ENCODE assay signal across 15 cellular contexts in genomic region chr1:201359873-201360210, GRCh38. TPM values are rescaled to one million over a fixed set of nuclear protein-coding genes. Genes with fewer than 3 reads are reported as not detected.
DNase-seq lines count a peak whose midpoint lies in the region; ATAC-seq and TF ChIP-seq lines count a peak whose summit lies in the region.
"Had no signal": no experiment of that assay in that cellular context is flagged by ENCODE, and none has a peak within 500 bp of the region (broad histone marks: within the 10 kb centered on the region; RNA-seq: fewer than 3 reads in every experiment).

No MANE protein-coding gene starts in this region.

- H3K36me3 ChIP-seq in cardiac muscle cell: peaks cover 62% of the 10 kb centered on the region
- no peaks in the 10 kb centered on the region for H3K36me3 ChIP-seq in spleen

- no peak for DNase-seq in cardiac muscle cell (ENCODE audit: low read depth in 1 of 2, low spot score in 1 of 2)
- DNase-seq in Right ventricle myocardium inferior (ENCODE audit: missing footprints): no peak
- DNase-seq in natural killer cell treated with Interleukin-12 subunit alpha and Interleukin-12 subunit beta and Interleukin-15 and Interleukin-18, amount 100 ng/mL, for 72 hours (ENCODE audit: low spot score): no peak
- no peak for DNase-seq in natural killer cell
- DNase-seq in spleen: peak; percentile 55
- DNase-seq in HK-2 (ENCODE audit: unreplicated experiment): no peak
- no peak for DNase-seq in SHP77 treated with DMSO at 0.1 percent for 48 hours (lab: John Stamatoyannopoulos, UW)
- DNase-seq: DMS 273 treated with DMSO at 0.1 percent for 48 hours had no signal

- intact Hi-C loops in Right ventricle myocardium inferior (cut with DNase I) (loop anchor here (5.0 kb wide), 1 partner anchor 108 kb away; no protein-coding TSS in a partner anchor), natural killer cell (cut with micrococcal nuclease) (no loop called here), spleen (cut with DNase I; ENCODE audit: low total_unique reads) (loop anchor here (5.0 kb wide), 1 partner anchor 103 kb away; no protein-coding TSS in a partner anchor)

- no peaks in the 10 kb centered on the region for H3K36me3 Mint-ChIP-seq in natural killer cell treated with Interleukin-12 subunit alpha and Interleukin-12 subunit beta and Interleukin-15 and Interleukin-18, amount 100 ng/mL, for 72 hours
- no peaks in the 10 kb centered on the region for H3K36me3 Mint-ChIP-seq in natural killer cell
- H3K36me3 Mint-ChIP-seq: IgD-negative memory B cell had no signal

- H3K27me3 ChIP-seq in cardiac muscle cell (no peaks in the 10 kb centered on the region), spleen (replicated peaks in 1 of 7) (peaks cover 0 to 39% (median 0%) of the 10 kb centered on the region in 7 donors)

- H3K4me1 ChIP-seq in cardiac muscle cell (ENCODE audit: low read depth) (no peaks in the 10 kb centered on the region), spleen (no peaks in the 10 kb centered on the region)

- no peak for ATAC-seq in Right ventricle myocardium inferior
- ATAC-seq in natural killer cell treated with Interleukin-12 subunit alpha and Interleukin-12 subunit beta and Interleukin-15 and Interleukin-18, amount 100 ng/mL, for 72 hours: peak; percentile 2 to 7
- ATAC-seq in natural killer cell: no peak
- ATAC-seq in SK-N-SH treated with all-trans-retinoic acid at 6 μM for 48 hours: no peak
- ATAC-seq: HCT116 had no signal

- H3K27me3 Mint-ChIP-seq in natural killer cell treated with Interleukin-12 subunit alpha and Interleukin-12 subunit beta and Interleukin-15 and Interleukin-18, amount 100 ng/mL, for 72 hours: peaks cover 8 to 9% of the 10 kb centered on the region in 2 donors
- peaks cover 0 to 9% of the 10 kb centered on the region in 2 donors for H3K27me3 Mint-ChIP-seq in natural killer cell (ENCODE audit: low read depth in 2 of 2)

- no peak for TF ChIP-seq CTCF in cardiac muscle cell (IDR thresholded peaks at IDR 0.05; ENCODE audit: low read depth, low read length)
- TF ChIP-seq CTCF in natural killer cell (IDR thresholded peaks at IDR 0.05): no peak
- no peak for TF ChIP-seq CTCF in spleen (IDR thresholded peaks at IDR 0.05 in 8 of 11, conservative IDR thresholded peaks at IDR 0.05 in 3 of 11)

- H3K4me3 ChIP-seq in cardiac muscle cell: no peak overlapping the region
- no peak overlapping the region for H3K4me3 ChIP-seq in spleen

- H3K9me3 Mint-ChIP-seq in natural killer cell treated with Interleukin-12 subunit alpha and Interleukin-12 subunit beta and Interleukin-15 and Interleukin-18, amount 100 ng/mL, for 72 hours: no peaks in the 10 kb centered on the region
- no peaks in the 10 kb centered on the region for H3K9me3 Mint-ChIP-seq in natural killer cell
- H3K9me3 Mint-ChIP-seq: IgD-negative memory B cell had no signal

- H3K4me1 Mint-ChIP-seq in natural killer cell treated with Interleukin-12 subunit alpha and Interleukin-12 subunit beta and Interleukin-15 and Interleukin-18, amount 100 ng/mL, for 72 hours (ENCODE audit: low read depth in 2 of 2): no peaks in the 10 kb centered on the region
- no peaks in the 10 kb centered on the region for H3K4me1 Mint-ChIP-seq in natural killer cell
- H3K4me1 Mint-ChIP-seq: IgD-negative memory B cell had no signal

- H3K27ac Mint-ChIP-seq in natural killer cell treated with Interleukin-12 subunit alpha and Interleukin-12 subunit beta and Interleukin-15 and Interleukin-18, amount 100 ng/mL, for 72 hours: no peak overlapping the region
- no peak overlapping the region for H3K27ac Mint-ChIP-seq in natural killer cell
- H3K27ac Mint-ChIP-seq: IgD-negative memory B cell had no signal

- H3K9me3 ChIP-seq in cardiac muscle cell (ENCODE audit: low read depth) (no peaks in the 10 kb centered on the region), spleen (no peaks in the 10 kb centered on the region)

- no peak for TF ChIP-seq POLR2A in spleen (IDR thresholded peaks at IDR 0.05)

- WGBS in spleen, 5 donors: 79 to 89% (median 81%) methylated on average over 2 of the region's 2 CpGs

- H3K4me3 Mint-ChIP-seq in natural killer cell treated with Interleukin-12 subunit alpha and Interleukin-12 subunit beta and Interleukin-15 and Interleukin-18, amount 100 ng/mL, for 72 hours: no peak overlapping the region
- no peak overlapping the region for H3K4me3 Mint-ChIP-seq in natural killer cell

- H3K27ac ChIP-seq in cardiac muscle cell (peak overlapping the region; percentile 98), spleen (no peak overlapping the region)
- H3K27ac ChIP-seq: 22Rv1 had no signal

TF ChIP-seq in SK-N-SH treated with all-trans-retinoic acid at 6 μM for 48 hours, 23 proteins besides CTCF, POLR2A, EP300 and RAD21:
- TF ChIP-seq, protein P1, sequence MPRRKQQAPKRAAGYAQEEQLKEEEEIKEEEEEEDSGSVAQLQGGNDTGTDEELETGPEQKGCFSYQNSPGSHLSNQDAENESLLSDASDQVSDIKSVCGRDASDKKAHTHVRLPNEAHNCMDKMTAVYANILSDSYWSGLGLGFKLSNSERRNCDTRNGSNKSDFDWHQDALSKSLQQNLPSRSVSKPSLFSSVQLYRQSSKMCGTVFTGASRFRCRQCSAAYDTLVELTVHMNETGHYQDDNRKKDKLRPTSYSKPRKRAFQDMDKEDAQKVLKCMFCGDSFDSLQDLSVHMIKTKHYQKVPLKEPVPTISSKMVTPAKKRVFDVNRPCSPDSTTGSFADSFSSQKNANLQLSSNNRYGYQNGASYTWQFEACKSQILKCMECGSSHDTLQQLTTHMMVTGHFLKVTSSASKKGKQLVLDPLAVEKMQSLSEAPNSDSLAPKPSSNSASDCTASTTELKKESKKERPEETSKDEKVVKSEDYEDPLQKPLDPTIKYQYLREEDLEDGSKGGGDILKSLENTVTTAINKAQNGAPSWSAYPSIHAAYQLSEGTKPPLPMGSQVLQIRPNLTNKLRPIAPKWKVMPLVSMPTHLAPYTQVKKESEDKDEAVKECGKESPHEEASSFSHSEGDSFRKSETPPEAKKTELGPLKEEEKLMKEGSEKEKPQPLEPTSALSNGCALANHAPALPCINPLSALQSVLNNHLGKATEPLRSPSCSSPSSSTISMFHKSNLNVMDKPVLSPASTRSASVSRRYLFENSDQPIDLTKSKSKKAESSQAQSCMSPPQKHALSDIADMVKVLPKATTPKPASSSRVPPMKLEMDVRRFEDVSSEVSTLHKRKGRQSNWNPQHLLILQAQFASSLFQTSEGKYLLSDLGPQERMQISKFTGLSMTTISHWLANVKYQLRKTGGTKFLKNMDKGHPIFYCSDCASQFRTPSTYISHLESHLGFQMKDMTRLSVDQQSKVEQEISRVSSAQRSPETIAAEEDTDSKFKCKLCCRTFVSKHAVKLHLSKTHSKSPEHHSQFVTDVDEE (CRISPR knock-in tag; IDR thresholded peaks at IDR 0.05): no peak
- TF ChIP-seq ZC3H10 (CRISPR knock-in tag; IDR thresholded peaks at IDR 0.05) (no peak), ZFP3 (CRISPR knock-in tag; IDR thresholded peaks at IDR 0.05) (no peak), CREB5 (CRISPR knock-in tag; IDR thresholded peaks at IDR 0.05; ENCODE audit: low read depth) (no peak), GLIS3 (CRISPR knock-in tag; IDR thresholded peaks at IDR 0.05) (no peak), ESRRG (CRISPR knock-in tag; IDR thresholded peaks at IDR 0.05) (no peak), ZNF565 (CRISPR knock-in tag; conservative IDR thresholded peaks at IDR 0.05; ENCODE audit: low read depth) (no peak), PPARA (CRISPR knock-in tag; IDR thresholded peaks at IDR 0.05; ENCODE audit: borderline replicate concordance) (no peak), SNAI2 (CRISPR knock-in tag; IDR thresholded peaks at IDR 0.05) (no peak), CSDC2 (CRISPR knock-in tag; IDR thresholded peaks at IDR 0.05) (no peak)
- TF ChIP-seq, protein P2, sequence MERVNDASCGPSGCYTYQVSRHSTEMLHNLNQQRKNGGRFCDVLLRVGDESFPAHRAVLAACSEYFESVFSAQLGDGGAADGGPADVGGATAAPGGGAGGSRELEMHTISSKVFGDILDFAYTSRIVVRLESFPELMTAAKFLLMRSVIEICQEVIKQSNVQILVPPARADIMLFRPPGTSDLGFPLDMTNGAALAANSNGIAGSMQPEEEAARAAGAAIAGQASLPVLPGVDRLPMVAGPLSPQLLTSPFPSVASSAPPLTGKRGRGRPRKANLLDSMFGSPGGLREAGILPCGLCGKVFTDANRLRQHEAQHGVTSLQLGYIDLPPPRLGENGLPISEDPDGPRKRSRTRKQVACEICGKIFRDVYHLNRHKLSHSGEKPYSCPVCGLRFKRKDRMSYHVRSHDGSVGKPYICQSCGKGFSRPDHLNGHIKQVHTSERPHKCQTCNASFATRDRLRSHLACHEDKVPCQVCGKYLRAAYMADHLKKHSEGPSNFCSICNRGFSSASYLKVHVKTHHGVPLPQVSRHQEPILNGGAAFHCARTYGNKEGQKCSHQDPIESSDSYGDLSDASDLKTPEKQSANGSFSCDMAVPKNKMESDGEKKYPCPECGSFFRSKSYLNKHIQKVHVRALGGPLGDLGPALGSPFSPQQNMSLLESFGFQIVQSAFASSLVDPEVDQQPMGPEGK (CRISPR knock-in tag; IDR thresholded peaks at IDR 0.05; ENCODE audit: borderline replicate concordance): no peak

RNA-seq across cellular contexts. Expression of gene TNNT2, which starts 17.6 kb away (rescaled TPM):
- 4,623 and 7,232 TPM in 2 replicates for total RNA-seq in cardiac muscle cell
- 7,307 and 9,291 TPM in 2 replicates for polyA plus RNA-seq in cardiac muscle cell
- 9,445 TPM for total RNA-seq in Right ventricle myocardium inferior
- total RNA-seq in natural killer cell treated with Interleukin-12 subunit alpha and Interleukin-12 subunit beta and Interleukin-15 and Interleukin-18, amount 100 ng/mL, for 72 hours: not detected
- total RNA-seq in natural killer cell: not detected
- under 1 TPM in 2 of 7 donors, not detected in 5; 0.41 to 0.55 TPM for total RNA-seq in spleen
- polyA plus RNA-seq in spleen: 1 to 10 TPM; 1.2 to 3.8 (median 3.8) TPM
- total RNA-seq: Daoy had no signal
- polyA plus RNA-seq: BJ, IgD-negative memory B cell had no signal

RNA-seq across cellular contexts. Expression of gene LAD1, which starts 39.3 kb away (rescaled TPM):
- total RNA-seq in cardiac muscle cell (8.4 and 12.6 TPM in 2 replicates), Right ventricle myocardium inferior (2.4 TPM), natural killer cell (under 1 TPM in 1 of 3 donors, not detected in 2; 0.68 TPM), spleen (1 to 10 TPM in 2 of 7 donors, under 1 TPM in 2, not detected in 3; 0.64 to 2.0 (median 1.3) TPM)
- polyA plus RNA-seq in cardiac muscle cell (8.2 and 9.5 TPM in 2 replicates), spleen (1 to 10 TPM in 2 of 3 donors, under 1 TPM in 1; 0.96 to 4.0 (median 2.4) TPM)
- not detected for total RNA-seq in natural killer cell treated with Interleukin-12 subunit alpha and Interleukin-12 subunit beta and Interleukin-15 and Interleukin-18, amount 100 ng/mL, for 72 hours
- total RNA-seq: A673 had no signal
- polyA plus RNA-seq: BJ, IgD-negative memory B cell had no signal

Comparison
In these comparisons a context has a peak if more than half of its experiments do, and no peak if none do; other contexts are left out.
1. ATAC-seq: peak in natural killer cell treated with Interleukin-12 subunit alpha and Interleukin-12 subunit beta and Interleukin-15 and Interleukin-18, amount 100 ng/mL, for 72 hours (2 of 2); none in Right ventricle myocardium inferior (single experiment), natural killer cell (0 of 3) and SK-N-SH treated with all-trans-retinoic acid at 6 μM for 48 hours (single experiment).
2. RNA of gene TNNT2, which starts 17.6 kb away (total RNA-seq): 9,445 TPM in Right ventricle myocardium inferior (single experiment) and 4,623 to 7,232 TPM in cardiac muscle cell; not detected in natural killer cell treated with Interleukin-12 subunit alpha and Interleukin-12 subunit beta and Interleukin-15 and Interleukin-18, amount 100 ng/mL, for 72 hours, not detected in natural killer cell and 0.41 to 0.55 TPM in spleen; every median in the first group is over 1,000 times any median in the second.